8 cellular contexts compared by ENCODE assay signal in the genomic region with DNA sequence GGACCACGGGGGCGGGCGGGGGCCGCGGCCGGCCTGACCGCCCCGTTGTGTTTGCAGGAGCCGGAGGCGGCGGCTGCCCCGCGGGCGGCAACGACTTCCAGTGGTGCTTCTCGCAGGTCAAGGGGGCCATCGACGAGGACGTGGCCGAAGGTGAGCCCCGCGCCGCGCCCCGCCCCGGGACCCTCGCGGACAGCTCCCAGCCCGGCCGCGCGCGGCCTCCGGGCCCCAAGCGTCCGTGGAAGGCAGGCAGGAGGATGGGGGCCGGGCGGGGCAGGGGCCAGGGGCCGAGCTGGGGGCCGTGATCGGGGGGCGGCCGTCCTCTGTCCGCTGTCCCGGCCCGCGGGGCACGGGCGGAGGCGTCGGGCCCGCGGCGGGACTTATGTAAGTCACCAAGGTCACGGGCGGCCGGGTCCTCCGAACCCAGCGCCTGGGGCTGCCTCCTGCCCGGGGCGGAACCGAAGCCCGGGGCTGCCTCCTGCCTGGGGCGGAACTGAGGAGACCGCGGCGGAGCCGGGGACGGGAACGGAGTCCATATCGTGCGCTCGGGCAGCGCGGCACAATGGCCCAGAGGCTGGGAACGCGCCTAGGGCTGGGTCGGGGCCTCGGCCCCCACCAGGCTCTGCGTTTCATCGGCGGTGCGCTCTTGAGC. TPM values are rescaled to one million over a fixed set of nuclear protein-coding genes. Genes with fewer than 3 reads are reported as not detected.
DNase-seq lines count a peak whose midpoint lies in the region; ATAC-seq and TF ChIP-seq lines count a peak whose summit lies in the region.

No MANE protein-coding gene starts in this region.

- ATAC-seq in GM21825 (IDR thresholded peaks at IDR 0.05; ENCODE audit: unreplicated experiment): peak; percentile 22
- ATAC-seq in naive thymus-derived CD8-positive, alpha-beta T cell: peak; percentile 9 to 33

- peak overlapping the region; percentile 81 to 93 (median 86) for H3K4me3 Mint-ChIP-seq in naive thymus-derived CD8-positive, alpha-beta T cell

- TF ChIP-seq POLR2A in vagina (IDR thresholded peaks at IDR 0.05): no peak

- H3K9ac ChIP-seq in fibroblast of lung (ENCODE audit: insufficient read depth, low read length): peak overlapping the region; percentile 70

- peaks cover 0 to 5% (median 0%) of the 10 kb centered on the region in 3 donors for H3K36me3 Mint-ChIP-seq in naive thymus-derived CD8-positive, alpha-beta T cell

- peaks cover 12% of the 10 kb centered on the region; the same call in 1 of the 2 replicates for H3K36me3 ChIP-seq in KOPT-K1 (ENCODE audit: insufficient read depth, low read length)
- H3K36me3 ChIP-seq in fibroblast of lung (ENCODE audit: control insufficient read depth, insufficient read depth, low read length): peaks cover 6% of the 10 kb centered on the region
- H3K36me3 ChIP-seq in vagina: no peaks in the 10 kb centered on the region

- TF ChIP-seq CTCF in GM10248 (IDR thresholded peaks at IDR 0.05; ENCODE audit: control extremely low read depth, extremely low read depth, low read depth, missing control alignments) (no peak), fibroblast of lung (conservative IDR thresholded peaks at IDR 0.05 in 1 of 2, IDR thresholded peaks at IDR 0.05 in 1 of 2; ENCODE audit: low read depth in 1 of 2, low read length in 2 of 2) (no peak), vagina (IDR thresholded peaks at IDR 0.05) (no peak)

- no peaks in the 10 kb centered on the region for H4K20me1 ChIP-seq in fibroblast of lung (ENCODE audit: control insufficient read depth, extremely low read depth, insufficient read depth, low read length)

- intact Hi-C loops in vagina (cut with DNase I): loop anchor here (10.0 kb wide), 2 partner anchors 63 to 433 kb away; a partner anchor contains a TSS

- CTCF ChIA-PET in GM10248 (lab: Yijun Ruan, JAX): interaction anchor here (0.8 to 2.5 kb wide), 5 partner anchors 10 to 1791 kb away, joined by 3 to 16 read pairs (median 4); a partner anchor contains a TSS

- H3K4me1 ChIP-seq in fibroblast of lung (ENCODE audit: control insufficient read depth, extremely low read depth, insufficient read depth, low read length): peaks cover 3% of the 10 kb centered on the region
- peaks cover 54% of the 10 kb centered on the region for H3K4me1 ChIP-seq in vagina

- POLR2A ChIA-PET in GM10248 (lab: Yijun Ruan, JAX): no interaction called here
- POLR2A ChIA-PET in naive thymus-derived CD8-positive, alpha-beta T cell (lab: Charles Lee): interaction anchor here (0.8 to 3.4 kb wide), 7 partner anchors 10 to 122 kb away, joined by 3 to 26 read pairs (median 4); a partner anchor contains a TSS

- H3K9me3 Mint-ChIP-seq in naive thymus-derived CD8-positive, alpha-beta T cell: no peaks in the 10 kb centered on the region

- H3K27me3 ChIP-seq in fibroblast of lung (ENCODE audit: control insufficient read depth, insufficient read depth, low read length): peaks cover 12% of the 10 kb centered on the region
- H3K27me3 ChIP-seq in vagina: no peaks in the 10 kb centered on the region

- H3K4me3 ChIP-seq in fibroblast of lung (replicated peaks in 1 of 4; ENCODE audit: control extremely low read depth in 1 of 4, insufficient read depth in 1 of 4, low read depth in 3 of 4, low read length in 4 of 4): peak overlapping the region; percentile 71 to 83 (median 78)
- H3K4me3 ChIP-seq in vagina: peak overlapping the region; percentile 91 to 98

- peak overlapping the region; percentile 74 for H3K27ac ChIP-seq in KOPT-K1 (ENCODE audit: low read depth, low read length, poor library complexity, severe bottlenecking)
- H3K27ac ChIP-seq in fibroblast of lung (ENCODE audit: insufficient read depth, low read length): peak overlapping the region; percentile 73
- H3K27ac ChIP-seq in vagina: peak overlapping the region; percentile 94

- no peak overlapping the region for H2AFZ ChIP-seq in fibroblast of lung (ENCODE audit: low read length)

- H3K9me3 ChIP-seq in KOPT-K1 (ENCODE audit: insufficient read depth, low read length, poor library complexity, severe bottlenecking) (no peaks in the 10 kb centered on the region), fibroblast of lung (ENCODE audit: control insufficient read depth, insufficient read depth, low read depth, low read length) (no peaks in the 10 kb centered on the region), vagina (no peaks in the 10 kb centered on the region)

- peaks cover 46% of the 10 kb centered on the region for H3K79me2 ChIP-seq in fibroblast of lung (ENCODE audit: control insufficient read depth, insufficient read depth, low read length)

- H3K27ac Mint-ChIP-seq in naive thymus-derived CD8-positive, alpha-beta T cell: peak overlapping the region; percentile 83 to 94 (median 93)

- DNase-seq in GM10248 (ENCODE audit: extremely low spot score) (peak; percentile 46), activated T-cell treated with anti-CD3 and anti-CD28 coated beads for 24 hours (ENCODE audit: low read depth) (peak; percentile 25), fibroblast of lung (ENCODE audit: low read depth in 2 of 2) (peak; percentile 12 to 20), vagina (ENCODE audit: extremely low spot score in 2 of 2) (no peak), NCI-H345 (lab: John Stamatoyannopoulos, UW) (no peak)
- peak; percentile 20 to 71 (median 49) for DNase-seq in naive thymus-derived CD8-positive, alpha-beta T cell

- peaks cover 0 to 10% (median 2%) of the 10 kb centered on the region in 5 donors for H3K27me3 Mint-ChIP-seq in naive thymus-derived CD8-positive, alpha-beta T cell

- peaks cover 25 to 72% (median 65%) of the 10 kb centered on the region in 4 donors for H3K4me1 Mint-ChIP-seq in naive thymus-derived CD8-positive, alpha-beta T cell

- peak overlapping the region; percentile 91 for H3K4me2 ChIP-seq in fibroblast of lung (ENCODE audit: extremely low read depth, insufficient read depth, low read length)

RNA-seq across cellular contexts. Expression of a gene that starts 0.5 kb away (rescaled TPM):
- total RNA-seq in fibroblast of lung (22.1 and 23.3 TPM in 2 replicates), vagina (49.4 TPM)
- 25.4 and 31.6 TPM in 2 replicates for polyA plus RNA-seq in fibroblast of lung
- polyA plus RNA-seq in fibroblast of lung (2012): 20.7 and 26.5 TPM in 2 replicates
- polyA minus RNA-seq in fibroblast of lung (ENCODE audit: low replicate concordance): 16.7 and 35.2 TPM in 2 replicates
- total RNA-seq in naive thymus-derived CD8-positive, alpha-beta T cell: 10 to 100 TPM; 48.1 to 49.6 TPM
- polyA plus RNA-seq in naive thymus-derived CD8-positive, alpha-beta T cell: 10 to 100 TPM; 22.7 to 38.3 (median 26.9) TPM

Comparison
In these comparisons a context has a peak if more than half of its experiments do, and no peak if none do; other contexts are left out.
1. DNase-seq: peak in GM10248 (single experiment), activated T-cell treated with anti-CD3 and anti-CD28 coated beads for 24 hours (single experiment), fibroblast of lung (2 of 2) and naive thymus-derived CD8-positive, alpha-beta T cell (10 of 10); none in vagina (0 of 2) and NCI-H345 (single experiment).
2. Peak in every context shown above with its lines, with median percentiles within 50 percentile points of each other: H3K27ac ChIP-seq.